18 cellular contexts compared by ENCODE assay signal in genomic region chr1:234512376-234512965, GRCh38. TPM values are rescaled to one million over a fixed set of nuclear protein-coding genes. Genes with fewer than 3 reads are reported as not detected.
DNase-seq lines count a peak whose midpoint lies in the region; ATAC-seq, FAIRE-seq and TF ChIP-seq lines count a peak whose summit lies in the region.
"Had no signal": no experiment of that assay in that cellular context is flagged by ENCODE, and none has a peak within 500 bp of the region (broad histone marks: within the 10 kb centered on the region; RNA-seq: fewer than 3 reads in every experiment).

No MANE protein-coding gene starts in this region.

- SMC1A ChIA-PET in GM12878 (lab: Charles Lee; ENCODE audit: uncharacterized antibody, unreplicated experiment): no interaction called here

- no peak overlapping the region for H3K4me3 ChIP-seq in GM12878
- H3K4me3 ChIP-seq: breast epithelium, esophagus squamous epithelium, right lobe of liver, SJCRH30 had no signal

- peak; percentile 57 for DNase-seq in H9
- DNase-seq in NOMO-1 (lab: John Stamatoyannopoulos, UW; ENCODE audit: unreplicated experiment in 2 of 2): peak; percentile 73 to 80
- no peak for DNase-seq in GM12878 (ENCODE audit: low read depth, low spot score)
- DNase-seq in sciatic nerve (ENCODE audit: low spot score): no peak
- DNase-seq in activated naive CD4-positive, alpha-beta T cell treated with Interleukin-2 at 50 U/mL for 16 hours: no peak
- no peak for DNase-seq in effector CD8-positive, alpha-beta T cell (lab: John Stamatoyannopoulos, UW)
- no peak for DNase-seq in RPMI8226
- DNase-seq: activated CD8-positive, alpha-beta T cell treated with anti-CD3 and anti-CD28 coated beads, Interleukin-2, amount 10 ng/mL, durations not matched to agents 7 days and 5 days; BE2C; esophagus squamous epithelium; head of caudate nucleus; NCI-H1105; NCI-H82; nucleus accumbens; SJCRH30 had no signal

- no peak overlapping the region for H2BK15ac ChIP-seq in H9 (ENCODE audit: low read depth, low read length)

- no peaks in the 10 kb centered on the region; the same call in 1 of the 2 replicates for H3K27me3 Mint-ChIP-seq in H9 (ENCODE audit: low read depth)

- peaks cover 7% of the 10 kb centered on the region; the same call in 1 of the 2 replicates for H3K4me1 ChIP-seq in H9 (ENCODE audit: insufficient read depth, low read length)
- H3K4me1 ChIP-seq in GM12878 (ENCODE audit: control insufficient read depth, insufficient read depth, low read length): peaks cover 4% of the 10 kb centered on the region; the same call in 1 of the 2 replicates
- H3K4me1 ChIP-seq: breast epithelium had no signal

- peaks cover 32 to 37% of the 10 kb centered on the region in 2 experiments for H3K4me1 Mint-ChIP-seq in H9

- H3K79me1 ChIP-seq in H9 (ENCODE audit: insufficient read depth, low read depth, low read length, poor library complexity, severe bottlenecking): no peaks in the 10 kb centered on the region

- H3K4me2 ChIP-seq in H9 (ENCODE audit: insufficient read depth, insufficient read length, low read length) (no peak overlapping the region), GM12878 (ENCODE audit: control insufficient read depth, insufficient read depth) (no peak overlapping the region)

- H3K23ac ChIP-seq in H9 (ENCODE audit: insufficient read length, low read depth, low read length): no peak overlapping the region

- H2BK120ac ChIP-seq in H9 (ENCODE audit: low read depth, low read length, poor library complexity, severe bottlenecking): no peak overlapping the region

- H2BK12ac ChIP-seq in H9 (ENCODE audit: insufficient read length, low read depth, low read length): no peak overlapping the region

- H3K9ac ChIP-seq in H9 (ENCODE audit: extremely low read depth, insufficient read length, low read length) (no peak overlapping the region), GM12878 (ENCODE audit: control insufficient read depth, insufficient read depth, low read length) (no peak overlapping the region)

- TF ChIP-seq CTCF in H9 (conservative IDR thresholded peaks at IDR 0.05) (no peak), GM12878 (IDR thresholded peaks at IDR 0.05 in 2 of 3, conservative IDR thresholded peaks at IDR 0.05 in 1 of 3; ENCODE audit: control insufficient read depth in 2 of 3, extremely low read depth in 1 of 3, insufficient read depth in 1 of 3, low read depth in 3 of 3, low read length in 3 of 3) (no peak)

- H2BK20ac ChIP-seq in H9 (ENCODE audit: low read depth, low read length, poor library complexity, severe bottlenecking): no peak overlapping the region

- TF ChIP-seq EP300 in GM12878 (IDR thresholded peaks at IDR 0.05; ENCODE audit: borderline replicate concordance in 1 of 2, control insufficient read depth in 1 of 2, low read depth in 2 of 2, low read length in 2 of 2): no peak

- no peaks in the 10 kb centered on the region for H3K36me3 ChIP-seq in GM12878 (ENCODE audit: control insufficient read depth in 2 of 2, insufficient read depth in 2 of 2, low read length in 1 of 2)
- H3K36me3 ChIP-seq: BE2C, breast epithelium, esophagus squamous epithelium, right lobe of liver, SJCRH30 had no signal

- no peak overlapping the region for H2BK5ac ChIP-seq in H9 (ENCODE audit: insufficient read length, low read length)

- H3K27me3 ChIP-seq in H9 (ENCODE audit: insufficient read depth, low read length): no peaks in the 10 kb centered on the region
- no peaks in the 10 kb centered on the region for H3K27me3 ChIP-seq in GM12878 (replicated peaks in 1 of 2; ENCODE audit: control insufficient read depth in 2 of 2, insufficient read depth in 2 of 2, low read length in 1 of 2)
- H3K27me3 ChIP-seq: BE2C, breast epithelium, esophagus squamous epithelium, right lobe of liver, SJCRH30 had no signal

- H4K20me1 ChIP-seq in H9 (ENCODE audit: control insufficient read depth, insufficient read depth, insufficient read length): no peaks in the 10 kb centered on the region
- H4K20me1 ChIP-seq in GM12878 (ENCODE audit: control insufficient read depth, insufficient read depth): no peaks in the 10 kb centered on the region

- in situ Hi-C loops in GM12878 (cut with MboI): no loop called here

- ATAC-seq in GM12878: peak; percentile 60
- peak; percentile 41 for ATAC-seq in sciatic nerve
- ATAC-seq: activated CD8-positive, alpha-beta T cell treated with anti-CD3 and anti-CD28 coated beads, Interleukin-2, amount 10 ng/mL, durations not matched to agents 7 days and 5 days had no signal

- no peak overlapping the region for H2AK5ac ChIP-seq in H9 (ENCODE audit: insufficient read length, low read length)

- no peak overlapping the region for H4K5ac ChIP-seq in H9 (ENCODE audit: insufficient read length, low read depth, low read length)

- H4K8ac ChIP-seq in H9 (replicated peaks; ENCODE audit: insufficient read length, low read depth, low read length): no peak overlapping the region

- H3T11ph ChIP-seq in H9 (ENCODE audit: low read length): no peak overlapping the region

- H2AFZ ChIP-seq in H9 (ENCODE audit: low read length) (no peak overlapping the region), GM12878 (ENCODE audit: control insufficient read depth, low read depth, low read length) (no peak overlapping the region)

- H3K4me3 Mint-ChIP-seq in H9: peak overlapping the region in 1 of 2 experiments; percentile 12; a peak in 1 of 5 replicates
- H3K4me3 Mint-ChIP-seq: activated CD8-positive, alpha-beta T cell treated with anti-CD3 and anti-CD28 coated beads, Interleukin-2, amount 10 ng/mL, durations not matched to agents 7 days and 5 days had no signal

- intact Hi-C loops in GM12878 (cut with micrococcal nuclease; ENCODE audit: unreplicated experiment) (no loop called here), sciatic nerve (cut with DNase I) (loop anchor here (10.0 kb wide), 1 partner anchor 202 kb away; no protein-coding TSS in a partner anchor)

- H3K27ac ChIP-seq in H9 (ENCODE audit: insufficient read length, low read depth, low read length) (no peak overlapping the region), GM12878 (ENCODE audit: control insufficient read depth, insufficient read depth) (no peak overlapping the region)
- H3K27ac ChIP-seq: breast epithelium, esophagus squamous epithelium, right lobe of liver, SJCRH30 had no signal

- no peak overlapping the region for H3K4ac ChIP-seq in H9 (ENCODE audit: low read depth, low read length)

- no peak overlapping the region for H3K56ac ChIP-seq in H9 (ENCODE audit: insufficient read length, low read depth, low read length)

- peaks cover 0 to 1% (median 0%) of the 10 kb centered on the region in 3 experiments; a peak in 1 of 7 replicates for H3K36me3 Mint-ChIP-seq in H9 (ENCODE audit: insufficient read depth in 1 of 3, low read depth in 3 of 3)

- BruUV-seq in GM12878 (replicated peaks; lab: Mats Ljungman, UMichigan): no TSS peak

- no peak overlapping the region for H3K14ac ChIP-seq in H9 (ENCODE audit: insufficient read depth, low read length)

- RAD21 ChIA-PET in GM12878 (lab: Charles Lee; ENCODE audit: unreplicated experiment): interaction anchor here (1.6 kb wide), 1 partner anchor 12 kb away, joined by 4 read pairs; no protein-coding TSS in a partner anchor

- WGBS in H9 (ENCODE audit: extremely low coverage, insufficient read length, low lambda C conversion rate): no CpG with 5 or more reads among the region's 8 CpGs
- WGBS in GM12878 (ENCODE audit: insufficient coverage, insufficient replicate concordance, low lambda C conversion rate, missing lambda C conversion rate): 18% methylated on average over 8 of the region's 8 CpGs

- no peak overlapping the region for H4K91ac ChIP-seq in H9 (ENCODE audit: insufficient read length, low read depth, low read length)

- POLR2A ChIA-PET in GM12878 (lab: Charles Lee): no interaction called here

- H3K79me2 ChIP-seq in H9 (ENCODE audit: insufficient read depth, low read length) (no peaks in the 10 kb centered on the region), GM12878 (ENCODE audit: control insufficient read depth, insufficient read depth, low read length) (no peaks in the 10 kb centered on the region)

- TF ChIP-seq POLR2A in GM12878 (IDR thresholded peaks at IDR 0.05; ENCODE audit: low read depth, low read length): no peak

- FAIRE-seq in GM12878 (lab: Jason Lieb, UNC): no peak
- FAIRE-seq: islet of Langerhans had no signal

- no peak for TF ChIP-seq RAD21 in GM12878 (IDR thresholded peaks at IDR 0.05; ENCODE audit: insufficient read depth, low read depth, low read length)

- no peak overlapping the region for H3K18ac ChIP-seq in H9 (ENCODE audit: insufficient read length, low read depth, low read length)

- H3K9me3 Mint-ChIP-seq in H9: no peaks in the 10 kb centered on the region

- peak overlapping the region in 2 of 3 experiments; percentile 70 to 83; a peak in 5 of 7 replicates for H3K27ac Mint-ChIP-seq in H9
- H3K27ac Mint-ChIP-seq: activated CD8-positive, alpha-beta T cell treated with anti-CD3 and anti-CD28 coated beads, Interleukin-2, amount 10 ng/mL, durations not matched to agents 7 days and 5 days had no signal

- H3K9me3 ChIP-seq in H9 (ENCODE audit: control insufficient read depth, low read depth, low read length): no peaks in the 10 kb centered on the region
- H3K9me3 ChIP-seq in GM12878 (replicated peaks; ENCODE audit: control insufficient read depth, insufficient read depth, low read length): no peaks in the 10 kb centered on the region
- H3K9me3 ChIP-seq: BE2C, breast epithelium, esophagus squamous epithelium, right lobe of liver, SJCRH30 had no signal

- no peaks in the 10 kb centered on the region for H3K23me2 ChIP-seq in H9 (ENCODE audit: insufficient read length, low read depth, low read length, poor library complexity, severe bottlenecking)

- CTCF ChIA-PET in GM12878 (lab: Yijun Ruan, JAX): no interaction called here

TF ChIP-seq in GM12878, 131 proteins besides CTCF, POLR2A, EP300 and RAD21 (continues in another document):
- TF ChIP-seq KLF5 (IDR thresholded peaks at IDR 0.05; ENCODE audit: partially characterized antibody) (no peak), BMI1 (IDR thresholded peaks at IDR 0.05; ENCODE audit: borderline replicate concordance) (no peak)

RNA-seq across cellular contexts. Expression of gene TARBP1, which starts 33.5 kb away (rescaled TPM):
- 19.6 and 20.2 TPM in 2 replicates for total RNA-seq in H9 (2021)
- 201 and 211 TPM in 2 replicates for total RNA-seq in GM12878 (2013; cell fraction: nucleolus; rRNA removed)
- total RNA-seq in GM12878 (2014; rRNA removed): 36.8 and 50.2 TPM in 2 replicates
- total RNA-seq in GM12878 (2014; rRNA removed; fragmentation: Illumina TruSeq; extraction: Trizol): 43.0 and 49.0 TPM in 2 replicates
- 31.2 and 33.8 TPM in 2 replicates for total RNA-seq in GM12878 (2021)
- polyA plus RNA-seq in GM12878 (2011; ENCODE audit: low read depth): 39.2 TPM
- 94.4 and 113 TPM in 2 replicates for polyA plus RNA-seq in GM12878 (2011; rRNA removed)
- 36.8 and 38.2 TPM in 2 replicates for polyA plus RNA-seq in GM12878 (2011; cell fraction: cytosol; rRNA removed)
- polyA plus RNA-seq in GM12878 (2011; cell fraction: nucleus; rRNA removed): 192 and 194 TPM in 2 replicates
- 32.4 and 44.6 TPM in 2 replicates for polyA plus RNA-seq in GM12878 (2012)
- 50.1 and 68.9 TPM in 2 replicates for polyA plus RNA-seq in GM12878 (2014; fragmentation: Illumina TruSeq; extraction: Trizol)
- 10 to 100 TPM; 22.0 to 26.2 TPM for polyA plus RNA-seq in GM12878 (2014; fragmentation: Nextera tagmentation; extraction: Ambion mirVana)
- 58.0 and 67.1 TPM in 2 replicates for polyA plus RNA-seq in GM12878 (2014; rRNA removed)
- polyA plus RNA-seq in GM12878 (2016; fragmentation: Nextera tagmentation; extraction: Ambion mirVana): 10 to 100 TPM; 10.8 to 17.9 TPM
- polyA minus RNA-seq in GM12878 (2011; rRNA and poly(A)+ RNA removed): 33.6 and 34.2 TPM in 2 replicates
- 9.8 and 11.7 TPM in 2 replicates for polyA minus RNA-seq in GM12878 (2011; cell fraction: cytosol; rRNA and poly(A)+ RNA removed)
- 29.8 and 33.2 TPM in 2 replicates for polyA minus RNA-seq in GM12878 (2011; cell fraction: nucleus; rRNA and poly(A)+ RNA removed)
- 31.5 TPM for total RNA-seq in sciatic nerve

Comparison
In these comparisons a context has a peak if more than half of its experiments do, and no peak if none do; other contexts are left out.
1. DNase-seq: peak in H9 (single experiment) and NOMO-1 (2 of 2); none in GM12878 (single experiment), sciatic nerve (single experiment), activated naive CD4-positive, alpha-beta T cell treated with Interleukin-2 at 50 U/mL for 16 hours (single experiment), effector CD8-positive, alpha-beta T cell (single experiment) and RPMI8226 (single experiment).